Comparison of ENCODE assay signal across 8 cellular contexts in the genomic region with DNA sequence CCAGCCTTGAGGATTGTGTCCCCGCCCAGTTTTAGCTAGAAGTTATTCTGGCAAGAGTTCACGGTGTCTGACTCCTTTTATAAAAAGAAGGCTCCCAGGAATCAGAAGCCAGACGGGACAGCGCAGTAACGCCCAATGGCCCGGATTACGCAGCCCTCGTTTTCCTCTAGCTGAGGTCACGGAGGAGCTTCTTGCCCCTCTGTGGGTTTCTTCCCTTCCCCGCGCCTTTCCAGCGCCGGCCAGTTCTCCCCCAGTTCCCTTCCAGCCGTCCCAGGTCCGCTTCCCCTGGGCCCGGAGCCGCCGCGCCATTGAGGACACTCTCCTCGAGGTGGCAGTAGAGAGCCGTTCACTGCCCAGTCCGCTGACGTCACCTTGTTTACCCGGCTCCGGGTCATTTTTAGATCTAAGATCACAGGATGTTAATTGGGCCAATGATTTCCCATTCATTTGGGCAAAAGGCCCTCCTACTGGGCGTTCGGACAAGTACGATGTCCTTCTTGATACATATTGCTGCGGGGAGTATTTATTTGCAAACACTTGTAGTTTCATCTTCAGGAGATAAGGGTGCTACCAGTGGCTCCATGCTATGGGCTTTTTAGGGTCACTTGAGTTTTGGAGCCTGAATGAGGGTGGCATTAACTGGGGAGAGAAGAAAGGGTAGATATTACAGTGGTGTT.
A peak's percentile ranks its signal among the peaks of the same experiment; 100 is the strongest.
DNase-seq lines count a peak whose midpoint lies in the region; TF ChIP-seq lines count a peak whose summit lies in the region.

No MANE protein-coding gene starts in this region.

- H3F3A ChIP-seq in MM.1S (ENCODE audit: insufficient read depth, low read length) = no peaks in the 10 kb centered on the region

- H2AFZ ChIP-seq in MM.1S (ENCODE audit: low read length) (peak overlapping the region; percentile 82), neuron (ENCODE audit: low read depth, low read length) (peak overlapping the region; percentile 92)

- intact Hi-C loops in stomach (cut with DNase I; ENCODE audit: low total_unique reads) = no loop called here

- no peak for TF ChIP-seq POLR2A in stomach (IDR thresholded peaks at IDR 0.05)

- peak overlapping the region; percentile 86 for H3K4me2 ChIP-seq in MM.1S (ENCODE audit: low read depth, low read length)

- H3K4me1 ChIP-seq in MM.1S (ENCODE audit: low read length) = peaks cover 31% of the 10 kb centered on the region
- peaks cover 12% of the 10 kb centered on the region for H3K4me1 ChIP-seq in SJSA1 (replicated peaks)
- peaks cover 6% of the 10 kb centered on the region for H3K4me1 ChIP-seq in neuron (ENCODE audit: insufficient read depth, low read length)
- peaks cover 12 to 15% (median 14%) of the 10 kb centered on the region in 4 donors for H3K4me1 ChIP-seq in stomach

- H3K27ac ChIP-seq in MM.1S (ENCODE audit: low read length) (no peak overlapping the region), SJSA1 (peak overlapping the region; percentile 32; the same call in 1 of the 2 replicates), stomach (peak overlapping the region in 3 of 5 donors; percentile 52 to 79 (median 61))

- no peaks in the 10 kb centered on the region for H3K27me3 ChIP-seq in MM.1S (replicated peaks; ENCODE audit: insufficient read depth, low read length)
- H3K27me3 ChIP-seq in SJSA1 (replicated peaks) = no peaks in the 10 kb centered on the region
- H3K27me3 ChIP-seq in neuron (ENCODE audit: insufficient read depth, low read length) = peaks cover 3% of the 10 kb centered on the region
- H3K27me3 ChIP-seq in stomach = no peaks in the 10 kb centered on the region

- no peak for TF ChIP-seq EP300 in stomach (IDR thresholded peaks at IDR 0.05)

- peak; percentile 94 for TF ChIP-seq CTCF in MM.1S (IDR thresholded peaks at IDR 0.05; ENCODE audit: low read length)
- peak in 5 of 7 experiments; percentile 88 to 95 (median 89) for TF ChIP-seq CTCF in stomach (IDR thresholded peaks at IDR 0.05)

- peak; percentile 56 for DNase-seq in DMS79 (lab: John Stamatoyannopoulos, UW)
- peak; percentile 46 for DNase-seq in GOT3 (lab: John Stamatoyannopoulos, UW)
- DNase-seq in MM.1S = peak; percentile 82
- DNase-seq in SJSA1 (ENCODE audit: low read depth in 1 of 2, low spot score in 2 of 2) = peak; percentile 83 to 85
- peak; percentile 61 to 76 (median 68) for DNase-seq in activated naive CD4-positive, alpha-beta T cell (lab: John Stamatoyannopoulos, UW)
- DNase-seq in foreskin melanocyte = peak; percentile 82
- DNase-seq in stomach = peak; percentile 90

- no peaks in the 10 kb centered on the region for H4K20me1 ChIP-seq in MM.1S (ENCODE audit: insufficient read depth, low read length)

- no peaks in the 10 kb centered on the region for H3K9me2 ChIP-seq in MM.1S (replicated peaks; ENCODE audit: insufficient read depth, low read length)

- no peaks in the 10 kb centered on the region for H3K79me2 ChIP-seq in MM.1S (ENCODE audit: low read length)

- peak overlapping the region; percentile 54; the same call in 1 of the 2 replicates for H3K9ac ChIP-seq in MM.1S (ENCODE audit: low read length)

- no peaks in the 10 kb centered on the region for H3K36me3 ChIP-seq in MM.1S (replicated peaks; ENCODE audit: insufficient read depth, low read length)
- no peaks in the 10 kb centered on the region for H3K36me3 ChIP-seq in SJSA1
- no peaks in the 10 kb centered on the region for H3K36me3 ChIP-seq in neuron (ENCODE audit: insufficient read depth, low read length)
- no peaks in the 10 kb centered on the region for H3K36me3 ChIP-seq in stomach

- 7 to 11% (median 8%) methylated on average over 29 of the region's 29 CpGs for WGBS in stomach, 5 donors

- H3K9me3 ChIP-seq in MM.1S (replicated peaks; ENCODE audit: insufficient read depth, low read length) (no peaks in the 10 kb centered on the region), SJSA1 (replicated peaks) (no peaks in the 10 kb centered on the region), neuron (ENCODE audit: low read length) (no peaks in the 10 kb centered on the region), stomach (no peaks in the 10 kb centered on the region)

- peak overlapping the region; percentile 61 for H3K4me3 ChIP-seq in MM.1S (ENCODE audit: low read length)
- H3K4me3 ChIP-seq in SJSA1 = peak overlapping the region; percentile 29
- peak overlapping the region; percentile 50 for H3K4me3 ChIP-seq in neuron (ENCODE audit: low read length)
- H3K4me3 ChIP-seq in stomach = peak overlapping the region; percentile 25 to 45 (median 34)
